Comparison of ENCODE assay signal across 1 cellular context in genomic region chr19:55257461-55258411, GRCh38.
TF ChIP-seq lines count a peak whose summit lies in the region.

No MANE protein-coding gene starts in this region.

TF ChIP-seq in K562, 482 proteins besides CTCF, POLR2A, EP300 and RAD21 (continued from another document and continues in another):
- TF ChIP-seq SAP30 (IDR thresholded peaks at IDR 0.05; ENCODE audit: borderline replicate concordance, insufficient read depth, low read depth, low read length, poor library complexity, severe bottlenecking) (peak; percentile 88), ATF6 (CRISPR knock-in tag; IDR thresholded peaks at IDR 0.05) (no peak), TRIM25 (IDR thresholded peaks at IDR 0.05; ENCODE audit: borderline replicate concordance) (no peak), MCM5 (IDR thresholded peaks at IDR 0.05; ENCODE audit: low read depth) (no peak), HNRNPLL (IDR thresholded peaks at IDR 0.05; ENCODE audit: low read depth, low read length, poor library complexity, severe bottlenecking) (peak; percentile 17), GABPB2 (CRISPR knock-in tag; conservative IDR thresholded peaks at IDR 0.05) (no peak), MGA (IDR thresholded peaks at IDR 0.05) (peak; percentile 48; the same call in 1 of the 2 replicates), NBN (IDR thresholded peaks at IDR 0.05; ENCODE audit: low read depth) (no peak), XRCC3 (IDR thresholded peaks at IDR 0.05) (no peak), ZNF75A (CRISPR knock-in tag; IDR thresholded peaks at IDR 0.05) (no peak), FOXJ3 (CRISPR knock-in tag; IDR thresholded peaks at IDR 0.05) (no peak), SIRT6 (IDR thresholded peaks at IDR 0.05; ENCODE audit: low read depth, low read length) (no peak), POLR2AphosphoS5 (IDR thresholded peaks at IDR 0.05; ENCODE audit: control insufficient read depth, insufficient read depth, low read depth, low read length) (no peak), E2F5 (CRISPR knock-in tag; IDR thresholded peaks at IDR 0.05) (no peak), MCM7 (IDR thresholded peaks at IDR 0.05) (no peak), ZNF316 (IDR thresholded peaks at IDR 0.05) (peak; percentile 93), ZNF253 (CRISPR knock-in tag; conservative IDR thresholded peaks at IDR 0.05) (no peak), ZNF639 (CRISPR knock-in tag; conservative IDR thresholded peaks at IDR 0.05 in 1 of 2, IDR thresholded peaks at IDR 0.05 in 1 of 2) (no peak), TEAD4 (IDR thresholded peaks at IDR 0.05; ENCODE audit: low read length) (no peak; the same call in 1 of the 2 replicates), TEAD4 (CRISPR knock-in tag; IDR thresholded peaks at IDR 0.05; ENCODE audit: borderline replicate concordance) (no peak), TBL1XR1 (IDR thresholded peaks at IDR 0.05; ENCODE audit: low read length in 2 of 2) (no peak), POLR2B (IDR thresholded peaks at IDR 0.05; ENCODE audit: low read depth, partially characterized antibody) (no peak), ZNF740 (CRISPR knock-in tag; IDR thresholded peaks at IDR 0.05) (peak; percentile 69), ZNF740 (tag; IDR thresholded peaks at IDR 0.05) (peak in 1 of 2 experiments; percentile 74; a peak in 1 of 4 replicates), NR0B1 (IDR thresholded peaks at IDR 0.05; ENCODE audit: partially characterized antibody) (no peak), SRF (CRISPR knock-in tag; IDR thresholded peaks at IDR 0.05) (no peak), ZNF79 (CRISPR knock-in tag; IDR thresholded peaks at IDR 0.05; ENCODE audit: low read depth) (no peak), IRF1 (CRISPR knock-in tag; IDR thresholded peaks at IDR 0.05; ENCODE audit: borderline replicate concordance) (no peak), MAFK (IDR thresholded peaks at IDR 0.05; ENCODE audit: low read length) (no peak), KLF16 (IDR thresholded peaks at IDR 0.05) (no peak), ZNF280A (IDR thresholded peaks at IDR 0.05; ENCODE audit: low read depth, partially characterized antibody) (no peak), RB1 (IDR thresholded peaks at IDR 0.05; ENCODE audit: low read depth) (no peak), ADNP (tag; IDR thresholded peaks at IDR 0.05) (no peak), ZNF146 (CRISPR knock-in tag; IDR thresholded peaks at IDR 0.05; ENCODE audit: unreplicated experiment) (no peak), ZNF41 (CRISPR knock-in tag; conservative IDR thresholded peaks at IDR 0.05) (no peak), BRF2 (IDR thresholded peaks at IDR 0.05; ENCODE audit: borderline replicate concordance, insufficient read depth, insufficient read length) (no peak)
